In genomic region chr2:65062843-65063242, GRCh38 we compare ENCODE assay signal across 16 cellular contexts. TPM values are rescaled to one million over a fixed set of nuclear protein-coding genes. Genes with fewer than 3 reads are reported as not detected.
DNase-seq lines count a peak whose midpoint lies in the region; TF ChIP-seq lines count a peak whose summit lies in the region.
"Had no signal": no experiment of that assay in that cellular context is flagged by ENCODE, and none has a peak within 500 bp of the region (broad histone marks: within the 10 kb centered on the region; RNA-seq: fewer than 3 reads in every experiment).

No MANE protein-coding gene starts in this region.

- H3K27me3 ChIP-seq in WERI-Rb-1 (ENCODE audit: insufficient read depth, low read depth, severe bottlenecking): no peaks in the 10 kb centered on the region
- H3K27me3 ChIP-seq in skeletal muscle satellite cell (ENCODE audit: control insufficient read depth, insufficient read depth, low read length): no peaks in the 10 kb centered on the region
- no peaks in the 10 kb centered on the region for H3K27me3 ChIP-seq in thyroid gland
- H3K27me3 ChIP-seq: BE2C, foreskin keratinocyte, MG63 had no signal

- TF ChIP-seq CTCF in GM13976 (IDR thresholded peaks at IDR 0.05; ENCODE audit: borderline replicate concordance, control extremely low read depth, extremely low read depth, insufficient read depth, missing control alignments) (no peak), WERI-Rb-1 (IDR thresholded peaks at IDR 0.05; ENCODE audit: low read depth, low read length) (no peak), thyroid gland (IDR thresholded peaks at IDR 0.05) (no peak)

- DNase-seq in GM13976 (ENCODE audit: low spot score) (peak; percentile 3), WERI-Rb-1 (no peak), hepatic stellate cell (ENCODE audit: low spot score) (peak; percentile 21), NCI-H226 (no peak), thyroid gland (no peak), amniotic stem cell (lab: John Stamatoyannopoulos, UW) (no peak)
- DNase-seq: activated CD4-positive, alpha-beta T cell treated with anti-CD3 and anti-CD28 coated beads for 4 hours; activated T-cell treated with anti-CD3 and anti-CD28 coated beads for 4 hours; BE2C; effector CD4-positive, alpha-beta T cell; foreskin keratinocyte; MG63; naive thymus-derived CD8-positive, alpha-beta T cell; NCI-H187; SHP77 had no signal

- H3K27ac ChIP-seq in WERI-Rb-1 (peak overlapping the region; percentile 69), thyroid gland (peak overlapping the region in 1 of 3 donors; percentile 7)
- H3K27ac ChIP-seq: foreskin keratinocyte had no signal

- WGBS in thyroid gland, 2 donors: 68 to 76% methylated on average over 3 of the region's 3 CpGs

- in situ Hi-C loops in GM13976 (cut with MboI; ENCODE audit: low sequenced_read_pairs, unreplicated experiment): loop anchor here (10.0 kb wide), 2 partner anchors 102 to 502 kb away; no protein-coding TSS in a partner anchor

- H3K4me3 ChIP-seq in WERI-Rb-1 (ENCODE audit: low read depth, low read length): no peak overlapping the region
- H3K4me3 ChIP-seq in skeletal muscle satellite cell (ENCODE audit: low read length): no peak overlapping the region
- no peak overlapping the region for H3K4me3 ChIP-seq in thyroid gland (replicated peaks in 1 of 3)
- H3K4me3 ChIP-seq: MG63 had no signal

- H3K4me2 ChIP-seq in skeletal muscle satellite cell (ENCODE audit: low read length): peak overlapping the region; percentile 50

- intact Hi-C loops in thyroid gland (cut with DNase I): loop anchor here (5.0 kb wide), 1 partner anchor 74 kb away; no protein-coding TSS in a partner anchor

- H3K36me3 ChIP-seq in WERI-Rb-1: no peaks in the 10 kb centered on the region; the same call in none of the 2 replicates
- H3K36me3 ChIP-seq in skeletal muscle satellite cell (ENCODE audit: insufficient read depth, low read length): no peaks in the 10 kb centered on the region
- H3K36me3 ChIP-seq in thyroid gland: no peaks in the 10 kb centered on the region
- H3K36me3 ChIP-seq: BE2C had no signal

- no peak overlapping the region for H3K9ac ChIP-seq in skeletal muscle satellite cell (ENCODE audit: low read depth, low read length)

- no peak for TF ChIP-seq POLR2A in thyroid gland (IDR thresholded peaks at IDR 0.05)

- H3K9me3 ChIP-seq in WERI-Rb-1 (ENCODE audit: severe bottlenecking) (no peaks in the 10 kb centered on the region), skeletal muscle satellite cell (replicated peaks; ENCODE audit: low read length) (no peaks in the 10 kb centered on the region), thyroid gland (no peaks in the 10 kb centered on the region)
- H3K9me3 ChIP-seq: BE2C, MG63 had no signal

- peaks cover 39% of the 10 kb centered on the region for H3K4me1 ChIP-seq in skeletal muscle satellite cell (ENCODE audit: control insufficient read depth, insufficient read depth, low read length)
- peaks cover 31 to 79% of the 10 kb centered on the region in 2 donors for H3K4me1 ChIP-seq in thyroid gland
- H3K4me1 ChIP-seq: BE2C had no signal

RNA-seq across cellular contexts. Expression of gene CEP68, which starts 6.6 kb away (rescaled TPM):
- 5.8 and 7.9 TPM in 2 replicates for total RNA-seq in skeletal muscle satellite cell (2012; rRNA removed)
- 10 to 100 TPM; 19.8 to 34.1 (median 27.5) TPM for total RNA-seq in thyroid gland

Comparison
In these comparisons a context has a peak if more than half of its experiments do, and no peak if none do; other contexts are left out.
1. DNase-seq: peak in GM13976 (single experiment) and hepatic stellate cell (single experiment); none in WERI-Rb-1 (single experiment), NCI-H226 (single experiment), thyroid gland (0 of 2) and amniotic stem cell (single experiment).